Comparison of ENCODE assay signal across 12 cellular contexts in genomic region chr4:793109-793861, GRCh38. TPM values are rescaled to one million over a fixed set of nuclear protein-coding genes. Genes with fewer than 3 reads are reported as not detected.
DNase-seq lines count a peak whose midpoint lies in the region; ATAC-seq and TF ChIP-seq lines count a peak whose summit lies in the region.
"Had no signal": no experiment of that assay in that cellular context is flagged by ENCODE, and none has a peak within 500 bp of the region (broad histone marks: within the 10 kb centered on the region; RNA-seq: fewer than 3 reads in every experiment).

No MANE protein-coding gene starts in this region.

- H3K4me1 Mint-ChIP-seq in CD8-positive, alpha-beta memory T cell: peaks cover 9 to 32% (median 16%) of the 10 kb centered on the region in 3 donors

- peaks cover 16% of the 10 kb centered on the region for H3K27me3 ChIP-seq in CD8-positive, alpha-beta memory T cell (ENCODE audit: insufficient read depth, low read length, poor library complexity, severe bottlenecking)
- peaks cover 53% of the 10 kb centered on the region for H3K27me3 ChIP-seq in NT2/D1 (ENCODE audit: insufficient read depth, insufficient read length)

- intact Hi-C loops in cardiac septum (cut with DNase I): no loop called here

- CTCF ChIA-PET in CD8-positive, alpha-beta memory T cell (lab: Charles Lee): interaction anchor here (1.4 kb wide), 2 partner anchors 50 to 87 kb away, joined by 3 to 4 read pairs; no protein-coding TSS in a partner anchor

- H3K9me3 ChIP-seq in CD8-positive, alpha-beta memory T cell (ENCODE audit: low read length): no peaks in the 10 kb centered on the region
- H3K9me3 ChIP-seq in NT2/D1 (ENCODE audit: insufficient read depth, low read length): no peaks in the 10 kb centered on the region
- H3K9me3 ChIP-seq: left ventricle myocardium inferior had no signal

- H3K36me3 Mint-ChIP-seq in CD8-positive, alpha-beta memory T cell: no peaks in the 10 kb centered on the region

- H3K36me3 ChIP-seq in CD8-positive, alpha-beta memory T cell (ENCODE audit: insufficient read depth, low read length): no peaks in the 10 kb centered on the region
- no peaks in the 10 kb centered on the region for H3K36me3 ChIP-seq in NT2/D1 (ENCODE audit: insufficient read depth, insufficient read length, low read length)
- H3K36me3 ChIP-seq: left ventricle myocardium inferior had no signal

- H3K9me3 Mint-ChIP-seq in CD8-positive, alpha-beta memory T cell: no peaks in the 10 kb centered on the region

- H3K27me3 Mint-ChIP-seq in CD8-positive, alpha-beta memory T cell: peaks cover 32 to 40% of the 10 kb centered on the region in 2 donors

- H3K4me3 ChIP-seq in CD8-positive, alpha-beta memory T cell (ENCODE audit: low read length): no peak overlapping the region
- no peak overlapping the region for H3K4me3 ChIP-seq in NT2/D1 (ENCODE audit: insufficient read length, low read depth)

- no peak for DNase-seq in CD8-positive, alpha-beta memory T cell
- no peak for DNase-seq in NT2/D1 (ENCODE audit: low read depth, low spot score)
- DNase-seq in cerebellar cortex (ENCODE audit: low spot score): peak; percentile 65
- no peak for DNase-seq in superior temporal gyrus (ENCODE audit: extremely low spot score)
- no peak for DNase-seq in cardiac septum (ENCODE audit: low spot score)
- DNase-seq in AG08396 (ENCODE audit: low spot score): no peak
- DNase-seq: activated CD4-positive, alpha-beta T cell treated with anti-CD3 and anti-CD28 coated beads, Interleukin-2, amount 50 U/mL, for 1 hour; effector CD8-positive, alpha-beta T cell; left ventricle myocardium inferior; NCI-H510A treated with DMSO at 0.1 percent for 48 hours had no signal

- POLR2A ChIA-PET in CD8-positive, alpha-beta memory T cell (lab: Charles Lee): no interaction called here

- ATAC-seq in HG03469 (IDR thresholded peaks at IDR 0.05; ENCODE audit: unreplicated experiment): no peak

- H3K27ac ChIP-seq in 22Rv1: peak overlapping the region; percentile 72
- no peak overlapping the region for H3K27ac ChIP-seq in CD8-positive, alpha-beta memory T cell (ENCODE audit: low read depth, low read length)
- H3K27ac ChIP-seq: left ventricle myocardium inferior had no signal

- peak overlapping the region; percentile 39 for H3K9ac ChIP-seq in NT2/D1 (ENCODE audit: insufficient read length, low read depth)

- H3K4me3 Mint-ChIP-seq in CD8-positive, alpha-beta memory T cell: peak overlapping the region; percentile 67 to 86 (median 78)

- H3K27ac Mint-ChIP-seq in CD8-positive, alpha-beta memory T cell: peak overlapping the region in 5 of 8 donors; percentile 23 to 79 (median 70)

- peaks cover 20% of the 10 kb centered on the region for H3K4me1 ChIP-seq in CD8-positive, alpha-beta memory T cell (ENCODE audit: insufficient read depth, low read length)
- peaks cover 36% of the 10 kb centered on the region for H3K4me1 ChIP-seq in NT2/D1 (ENCODE audit: insufficient read depth, insufficient read length)

- no peak for TF ChIP-seq CTCF in 22Rv1 (IDR thresholded peaks at IDR 0.05)

RNA-seq across cellular contexts. Expression of gene CPLX1, which starts 32.6 kb away (rescaled TPM):
- under 1 TPM; 0.13 to 0.16 TPM for total RNA-seq in CD8-positive, alpha-beta memory T cell
- polyA plus RNA-seq in CD8-positive, alpha-beta memory T cell: not detected
- 9.4 TPM for total RNA-seq in cardiac septum
